Comparison of ENCODE assay signal across 8 cellular contexts in the genomic region with DNA sequence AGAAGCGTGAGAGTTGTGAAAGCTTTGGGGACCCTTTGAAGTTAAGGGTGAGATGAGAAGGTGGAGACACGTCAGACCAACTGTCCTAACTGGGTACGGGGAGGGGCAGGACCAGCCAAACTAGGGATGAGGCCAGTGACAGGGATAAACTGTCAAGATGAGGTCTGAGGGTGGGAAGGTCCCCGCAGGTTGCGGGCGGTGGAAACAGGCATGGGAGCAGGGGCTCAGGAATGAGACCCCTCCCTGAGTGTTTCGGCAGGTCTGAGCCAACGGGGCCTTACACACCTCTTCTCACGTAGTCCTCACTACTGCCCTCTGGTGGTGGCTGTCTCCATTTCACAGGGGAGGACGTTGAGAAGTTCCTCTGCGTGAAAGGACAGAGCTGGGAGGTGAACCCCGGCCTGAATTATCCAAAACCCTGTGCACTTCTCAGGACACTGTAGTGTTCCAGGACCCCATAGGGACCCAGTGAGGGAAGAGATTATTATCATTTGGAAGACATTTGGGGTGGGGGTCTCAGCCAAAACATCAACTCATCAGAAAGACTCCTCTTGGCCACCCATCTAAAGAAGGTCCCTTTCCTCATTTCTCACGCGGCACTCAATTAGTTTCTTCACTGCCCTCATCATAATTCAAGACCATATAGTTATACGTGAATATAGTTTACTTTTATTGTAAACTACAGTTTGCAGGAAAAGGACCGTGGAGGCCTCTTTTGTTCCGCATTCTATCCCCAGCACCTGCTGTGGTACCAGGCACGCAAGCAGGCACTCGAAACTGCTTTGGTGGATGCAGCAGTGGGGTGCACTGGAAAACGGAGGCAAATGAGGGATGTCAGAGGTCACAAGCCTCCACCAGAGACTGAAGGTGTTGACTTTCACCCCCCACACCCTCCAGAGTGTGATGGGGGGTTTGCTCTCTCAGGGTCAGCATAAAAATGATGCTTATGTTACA. TPM values are rescaled to one million over a fixed set of nuclear protein-coding genes. Genes with fewer than 3 reads are reported as not detected.
DNase-seq lines count a peak whose midpoint lies in the region; ATAC-seq and TF ChIP-seq lines count a peak whose summit lies in the region.

No MANE protein-coding gene starts in this region.

- H3K36me3 Mint-ChIP-seq in Caco-2 (ENCODE audit: insufficient read depth, unreplicated experiment): no peaks in the 10 kb centered on the region
- no peaks in the 10 kb centered on the region for H3K36me3 Mint-ChIP-seq in T-helper 2 cell treated with Interferon-gamma antibody and Interleukin-4, amounts not matched to agents 5 μg/mL and 100 μg/mL, for 36 hours (ENCODE audit: low read depth)

- peaks cover 2% of the 10 kb centered on the region for H3K27me3 Mint-ChIP-seq in Caco-2 (ENCODE audit: insufficient read depth, unreplicated experiment)
- peaks cover 1% of the 10 kb centered on the region for H3K27me3 Mint-ChIP-seq in T-helper 2 cell treated with Interferon-gamma antibody and Interleukin-4, amounts not matched to agents 5 μg/mL and 100 μg/mL, for 36 hours (ENCODE audit: low read depth)

- H3K4me2 ChIP-seq in hepatocyte (peak overlapping the region; percentile 59), smooth muscle cell (peak overlapping the region; percentile 30)

- WGBS in hepatocyte (ENCODE audit: low lambda C conversion rate, missing lambda C conversion rate): 47% methylated on average over 20 of the region's 20 CpGs
- 44% methylated on average over 20 of the region's 20 CpGs for WGBS in smooth muscle cell (ENCODE audit: low lambda C conversion rate)

- peak; percentile 48 for ATAC-seq in GM21515 (IDR thresholded peaks at IDR 0.05; ENCODE audit: unreplicated experiment)

- BruUV-seq in Caco-2 (replicated peaks; lab: Mats Ljungman, UMichigan): no TSS peak

- in situ Hi-C loops in astrocyte of the cerebellum (cut with HindIII; ENCODE audit: low sequenced_read_pairs): no loop called here

- intact Hi-C loops in Caco-2 (cut with micrococcal nuclease; ENCODE audit: unreplicated experiment): loop anchor here (1.0 kb wide), 1 partner anchor 112 kb away; no protein-coding TSS in a partner anchor

- no peaks in the 10 kb centered on the region for H3K9me3 Mint-ChIP-seq in Caco-2 (ENCODE audit: unreplicated experiment)
- no peaks in the 10 kb centered on the region for H3K9me3 Mint-ChIP-seq in T-helper 2 cell treated with Interferon-gamma antibody and Interleukin-4, amounts not matched to agents 5 μg/mL and 100 μg/mL, for 36 hours

- TF ChIP-seq CTCF in Caco-2 (IDR thresholded peaks at IDR 0.05; ENCODE audit: insufficient read depth in 1 of 2, low read depth in 1 of 2, low read length in 1 of 2, severe bottlenecking in 1 of 2, unreplicated experiment in 1 of 2): peak; percentile 68 to 72
- peak; percentile 77 for TF ChIP-seq CTCF in astrocyte of the cerebellum (IDR thresholded peaks at IDR 0.05; ENCODE audit: low read depth, low read length, missing control alignments)
- TF ChIP-seq CTCF in hepatocyte (IDR thresholded peaks at IDR 0.05; ENCODE audit: poor library complexity): peak; percentile 73
- TF ChIP-seq CTCF in smooth muscle cell (IDR thresholded peaks at IDR 0.05; ENCODE audit: borderline replicate concordance, insufficient read depth, poor library complexity, severe bottlenecking): peak; percentile 76

- POLR2A ChIA-PET in Caco-2 (lab: Charles Lee): no interaction called here

- H3K27ac Mint-ChIP-seq in Caco-2 (ENCODE audit: unreplicated experiment): no peak overlapping the region
- H3K27ac Mint-ChIP-seq in T-helper 2 cell treated with Interferon-gamma antibody and Interleukin-4, amounts not matched to agents 5 μg/mL and 100 μg/mL, for 36 hours: peak overlapping the region; percentile 62

- H4K20me1 ChIP-seq in hepatocyte (ENCODE audit: insufficient read depth, poor library complexity, severe bottlenecking) (no peaks in the 10 kb centered on the region), smooth muscle cell (ENCODE audit: low read depth) (no peaks in the 10 kb centered on the region)

- no peaks in the 10 kb centered on the region for H3K9me2 ChIP-seq in hepatocyte (replicated peaks; ENCODE audit: insufficient read depth)

- no peak overlapping the region for H3K4me3 ChIP-seq in Caco-2 (ENCODE audit: low read depth, low read length)
- no peak overlapping the region for H3K4me3 ChIP-seq in MG63
- no peak overlapping the region for H3K4me3 ChIP-seq in astrocyte of the cerebellum (ENCODE audit: low read depth, low read length)
- no peak overlapping the region for H3K4me3 ChIP-seq in hepatocyte
- no peak overlapping the region for H3K4me3 ChIP-seq in smooth muscle cell

- no peaks in the 10 kb centered on the region for H3K4me1 Mint-ChIP-seq in Caco-2 (ENCODE audit: low read depth, unreplicated experiment)
- peaks cover 8% of the 10 kb centered on the region for H3K4me1 Mint-ChIP-seq in T-helper 2 cell treated with Interferon-gamma antibody and Interleukin-4, amounts not matched to agents 5 μg/mL and 100 μg/mL, for 36 hours (ENCODE audit: low read depth)

- H3K4me1 ChIP-seq in Caco-2 (no peaks in the 10 kb centered on the region), hepatocyte (ENCODE audit: insufficient read depth) (no peaks in the 10 kb centered on the region), smooth muscle cell (ENCODE audit: low read depth) (no peaks in the 10 kb centered on the region)

- CTCF ChIA-PET in Caco-2 (lab: Charles Lee): interaction anchor here (0.6 to 1.0 kb wide), 6 partner anchors 9 to 112 kb away, joined by 3 to 16 read pairs (median 4); a partner anchor contains a TSS

- no peak overlapping the region for H3K4me3 Mint-ChIP-seq in Caco-2 (ENCODE audit: unreplicated experiment)
- H3K4me3 Mint-ChIP-seq in T-helper 2 cell treated with Interferon-gamma antibody and Interleukin-4, amounts not matched to agents 5 μg/mL and 100 μg/mL, for 36 hours: no peak overlapping the region

- DNase-seq in Caco-2: peak; percentile 81 to 83
- DNase-seq in MG63: peak; percentile 63
- peak; percentile 78 for DNase-seq in T-helper 2 cell treated with Interferon-gamma antibody and Interleukin-4, amounts not matched to agents 5 μg/mL and 100 μg/mL, for 36 hours (ENCODE audit: low spot score)
- DNase-seq in astrocyte of the cerebellum (ENCODE audit: low read depth): peak; percentile 51
- peak; percentile 90 for DNase-seq in hepatocyte (ENCODE audit: low spot score)
- DNase-seq in smooth muscle cell (lab: John Stamatoyannopoulos, UW; ENCODE audit: unreplicated experiment): peak; percentile 49
- no peak for DNase-seq in mesenteric fat pad (ENCODE audit: low spot score)

- no peaks in the 10 kb centered on the region for H3K79me2 ChIP-seq in hepatocyte
- H3K79me2 ChIP-seq in smooth muscle cell (ENCODE audit: low read depth): no peaks in the 10 kb centered on the region

- no peaks in the 10 kb centered on the region for H3K27me3 ChIP-seq in Caco-2 (replicated peaks; ENCODE audit: control insufficient read depth, insufficient read depth, low read length)
- H3K27me3 ChIP-seq in MG63: no peaks in the 10 kb centered on the region
- H3K27me3 ChIP-seq in hepatocyte: no peaks in the 10 kb centered on the region
- H3K27me3 ChIP-seq in smooth muscle cell (ENCODE audit: low read depth): no peaks in the 10 kb centered on the region

- H3K9me3 ChIP-seq in Caco-2 (no peaks in the 10 kb centered on the region), MG63 (no peaks in the 10 kb centered on the region), hepatocyte (ENCODE audit: low read depth) (no peaks in the 10 kb centered on the region), smooth muscle cell (replicated peaks; ENCODE audit: low read depth) (no peaks in the 10 kb centered on the region)

- no peaks in the 10 kb centered on the region for H3F3A ChIP-seq in smooth muscle cell (ENCODE audit: low read depth)

- H2AFZ ChIP-seq in hepatocyte: no peak overlapping the region
- no peak overlapping the region for H2AFZ ChIP-seq in smooth muscle cell (ENCODE audit: low read depth)

- no peak overlapping the region for H3K9ac ChIP-seq in smooth muscle cell (ENCODE audit: low read depth)

- H3K36me3 ChIP-seq in Caco-2 (ENCODE audit: control insufficient read depth, insufficient read depth, low read length): no peaks in the 10 kb centered on the region
- H3K36me3 ChIP-seq in MG63: no peaks in the 10 kb centered on the region
- H3K36me3 ChIP-seq in hepatocyte (replicated peaks; ENCODE audit: insufficient read depth, low read depth): no peaks in the 10 kb centered on the region
- H3K36me3 ChIP-seq in smooth muscle cell (ENCODE audit: low read depth): no peaks in the 10 kb centered on the region

- H3K27ac ChIP-seq in hepatocyte (no peak overlapping the region), smooth muscle cell (ENCODE audit: low read depth) (no peak overlapping the region)

RNA-seq across cellular contexts. Expression of a gene that starts 21.7 kb away (rescaled TPM):
- total RNA-seq in Caco-2 (2022) (68.7 and 71.7 TPM in 2 replicates), hepatocyte (62.9 and 65.5 TPM in 2 replicates), smooth muscle cell (59.4 and 73.6 TPM in 2 replicates), mesenteric fat pad (48.6 TPM)
- 164 and 230 TPM in 2 replicates for total RNA-seq in MG63 (2014; rRNA removed; shearing (Covaris generic); ENCODE audit: low replicate concordance)
- polyA plus RNA-seq in hepatocyte (88.8 and 116 TPM in 2 replicates), smooth muscle cell (106 and 117 TPM in 2 replicates)

RNA-seq across cellular contexts. Expression of a gene that starts 51.7 kb away (rescaled TPM):
- total RNA-seq in Caco-2 (2022) (299 and 317 TPM in 2 replicates), hepatocyte (15.4 and 18.5 TPM in 2 replicates), smooth muscle cell (11.9 and 21.3 TPM in 2 replicates), mesenteric fat pad (103 TPM)
- 5.2 and 7.0 TPM in 2 replicates for total RNA-seq in MG63 (2014; rRNA removed; shearing (Covaris generic); ENCODE audit: low replicate concordance)
- polyA plus RNA-seq in hepatocyte (64.3 and 75.3 TPM in 2 replicates), smooth muscle cell (52.4 and 69.8 TPM in 2 replicates)
